Comparison of ENCODE assay signal across 8 cellular contexts in genomic region chr9:113112706-113113510, GRCh38. TPM values are rescaled to one million over a fixed set of nuclear protein-coding genes. Genes with fewer than 3 reads are reported as not detected.
DNase-seq lines count a peak whose midpoint lies in the region; ATAC-seq, FAIRE-seq and TF ChIP-seq lines count a peak whose summit lies in the region.
"Not testable (repeated sequence)": the region's sequence is repeated elsewhere in the genome, so short reads cannot be mapped to it uniquely, and the experiment has no call there.

No MANE protein-coding gene starts in this region.

- not testable (repeated sequence) for H3K36me3 ChIP-seq in bronchial epithelial cell (ENCODE audit: control insufficient read depth, insufficient read depth, low read length); parathyroid adenoma (ENCODE audit: control insufficient read depth, insufficient read depth, low read length)

- H3K4me2 ChIP-seq in parathyroid adenoma (ENCODE audit: low read length), result not testable (repeated sequence)

- not testable (repeated sequence) for H3K9me3 ChIP-seq in parathyroid adenoma (ENCODE audit: control insufficient read depth, low read length)

- FAIRE-seq in bronchial epithelial cell (lab: Jason Lieb, UNC), result not testable (repeated sequence)

- ATAC-seq in GM19023 (IDR thresholded peaks at IDR 0.05; ENCODE audit: unreplicated experiment) (peak; percentile 57), HG02678 (IDR thresholded peaks at IDR 0.05; ENCODE audit: unreplicated experiment) (peak; percentile 69), SK-N-SH treated with all-trans-retinoic acid at 6 μM for 48 hours (peak; percentile 83), left ventricle myocardium superior (peak; percentile 82)

- DNase-seq in HuH-7 (ENCODE audit: low spot score) (peak; percentile 51), bronchial epithelial cell (ENCODE audit: low read depth) (peak; percentile 91)
- DNase-seq in left ventricle myocardium superior, result not testable (repeated sequence)

- not testable (repeated sequence) for H2AFZ ChIP-seq in parathyroid adenoma

- not testable (repeated sequence) for H3K27me3 ChIP-seq in bronchial epithelial cell (ENCODE audit: control insufficient read depth, insufficient read depth, low read length); parathyroid adenoma (ENCODE audit: control insufficient read depth, insufficient read depth, low read length)

- peak; percentile 98 for TF ChIP-seq CTCF in C4-2B (conservative IDR thresholded peaks at IDR 0.05)
- TF ChIP-seq CTCF in bronchial epithelial cell (IDR thresholded peaks at IDR 0.05; ENCODE audit: insufficient read depth, low read length, severe bottlenecking), result peak; percentile 28
- peak; percentile 11 for TF ChIP-seq CTCF in parathyroid adenoma (IDR thresholded peaks at IDR 0.05)

- intact Hi-C loops in left ventricle myocardium superior (cut with micrococcal nuclease), result not testable (repeated sequence)

- not testable (repeated sequence) for H3K79me2 ChIP-seq in parathyroid adenoma

- not testable (repeated sequence) for H3K9ac ChIP-seq in parathyroid adenoma

- not testable (repeated sequence) for H3K4me3 ChIP-seq in bronchial epithelial cell (ENCODE audit: low read depth, low read length); parathyroid adenoma (ENCODE audit: low read depth, low read length)

- not testable (repeated sequence) for H3K27ac ChIP-seq in C4-2B, parathyroid adenoma

- not testable (repeated sequence) for H3K4me1 ChIP-seq in parathyroid adenoma

RNA-seq across cellular contexts. Expression of gene SLC31A2, which starts 37.9 kb away (rescaled TPM):
- 25.1 and 42.6 TPM in 2 replicates for total RNA-seq in bronchial epithelial cell
- 13.9 TPM for total RNA-seq in left ventricle myocardium superior

RNA-seq across cellular contexts. Expression of gene ZFP37, which starts 56.4 kb away (rescaled TPM):
- total RNA-seq in bronchial epithelial cell, result 0.77 and 0.79 TPM in 2 replicates
- 0.82 TPM for total RNA-seq in left ventricle myocardium superior

Comparison
In these comparisons a context has a peak if more than half of its experiments do, and no peak if none do; other contexts are left out.
1. CTCF ChIP-seq: peak in every context shown above with its lines; median percentile 98 in C4-2B; 28 in bronchial epithelial cell; 11 in parathyroid adenoma.